Comparison of ENCODE assay signal across 8 cellular contexts in genomic region chr9:5608298-5609254, GRCh38. TPM values are rescaled to one million over a fixed set of nuclear protein-coding genes. Genes with fewer than 3 reads are reported as not detected.
DNase-seq lines count a peak whose midpoint lies in the region; ATAC-seq, FAIRE-seq and TF ChIP-seq lines count a peak whose summit lies in the region.

No MANE protein-coding gene starts in this region.

- no peak for TF ChIP-seq EP300 in gastroesophageal sphincter (IDR thresholded peaks at IDR 0.05)

- H3K4me1 ChIP-seq in Panc1 (ENCODE audit: control insufficient read depth, insufficient read depth, low read length) (no peaks in the 10 kb centered on the region), gastroesophageal sphincter (peaks cover 0 to 15% (median 10%) of the 10 kb centered on the region in 3 donors), PC-3 (ENCODE audit: insufficient read depth, low read length) (no peaks in the 10 kb centered on the region)

- H3K9me3 ChIP-seq in Panc1 (ENCODE audit: control insufficient read depth, insufficient read depth, low read depth, low read length) (no peaks in the 10 kb centered on the region), gastroesophageal sphincter (no peaks in the 10 kb centered on the region), PC-3 (ENCODE audit: low read length) (no peaks in the 10 kb centered on the region)

- H3K9me3 Mint-ChIP-seq in Calu3 (ENCODE audit: low read depth, unreplicated experiment), result no peaks in the 10 kb centered on the region
- H3K9me3 Mint-ChIP-seq in stimulated activated naive B cell treated with anti-CD40 and anti-IgM and Interleukin-4, amounts not matched to agents 10 μg/mL and 1 μg/mL and 100 μg/mL, for 72 hours, result peaks cover 0 to 2% of the 10 kb centered on the region in 2 donors

- H3F3A ChIP-seq in PC-3 (ENCODE audit: low read length, unreplicated experiment), result no peaks in the 10 kb centered on the region

- CTCF ChIA-PET in Calu3 (lab: Charles Lee) (interaction anchor here (0.7 to 1.5 kb wide), 5 partner anchors 8 to 860 kb away, joined by 3 to 9 read pairs (median 4); partner anchors contain the start of gene RIC1), Panc1 (lab: Charles Lee) (no interaction called here), PC-3 (lab: Charles Lee) (no interaction called here)

- WGBS in gastroesophageal sphincter (ENCODE audit: low coverage in 1 of 2), 2 donors, result 16 to 34% methylated on average over 5 to 6 of the region's 6 CpGs

- H3K27ac Mint-ChIP-seq in Calu3 (ENCODE audit: unreplicated experiment), result no peak overlapping the region
- H3K27ac Mint-ChIP-seq in stimulated activated naive B cell treated with anti-CD40 and anti-IgM and Interleukin-4, amounts not matched to agents 10 μg/mL and 1 μg/mL and 100 μg/mL, for 72 hours, result peak overlapping the region; percentile 93

- BruUV-seq in Calu3 (replicated peaks; lab: Mats Ljungman, UMichigan) (no TSS peak), Panc1 (replicated peaks; lab: Mats Ljungman, UMichigan) (no TSS peak), PC-3 (replicated peaks; lab: Mats Ljungman, UMichigan) (no TSS peak)

- TF ChIP-seq POLR2A in gastroesophageal sphincter (IDR thresholded peaks at IDR 0.05), result no peak

- no peaks in the 10 kb centered on the region for H3K9me2 ChIP-seq in PC-3 (replicated peaks; ENCODE audit: low read length)

- DNase-seq in Calu3, result peak; percentile 15
- DNase-seq in Panc1 (ENCODE audit: low read depth, low spot score), result no peak
- no peak for DNase-seq in stimulated activated naive B cell treated with anti-CD40 and anti-IgM and Interleukin-4, amounts not matched to agents 10 μg/mL and 1 μg/mL and 100 μg/mL, for 72 hours
- no peak for DNase-seq in PC-3
- DNase-seq in NCI-H2081 treated with DMSO at 0.1 percent for 48 hours (lab: John Stamatoyannopoulos, UW), result no peak
- no peak for DNase-seq in D721Med (ENCODE audit: insufficient read length, low spot score)

- H3K27ac ChIP-seq in Panc1 (ENCODE audit: low read length) (no peak overlapping the region), gastroesophageal sphincter (peak overlapping the region; percentile 74 to 98 (median 84)), PC-3 (ENCODE audit: low read length) (no peak overlapping the region)

- no peaks in the 10 kb centered on the region for H4K20me1 ChIP-seq in PC-3 (ENCODE audit: low read length)

- peak overlapping the region; percentile 74 for H3K4me3 Mint-ChIP-seq in Calu3 (ENCODE audit: low read depth, unreplicated experiment)
- H3K4me3 Mint-ChIP-seq in stimulated activated naive B cell treated with anti-CD40 and anti-IgM and Interleukin-4, amounts not matched to agents 10 μg/mL and 1 μg/mL and 100 μg/mL, for 72 hours, result peak overlapping the region; percentile 79 to 87

- no peak overlapping the region for H2AFZ ChIP-seq in PC-3 (ENCODE audit: low read length)

- H3K4me1 Mint-ChIP-seq in Calu3 (ENCODE audit: low read depth, unreplicated experiment), result peaks cover 7% of the 10 kb centered on the region
- peaks cover 10 to 28% of the 10 kb centered on the region in 2 donors for H3K4me1 Mint-ChIP-seq in stimulated activated naive B cell treated with anti-CD40 and anti-IgM and Interleukin-4, amounts not matched to agents 10 μg/mL and 1 μg/mL and 100 μg/mL, for 72 hours

- no peaks in the 10 kb centered on the region for H3K36me3 Mint-ChIP-seq in Calu3 (ENCODE audit: insufficient read depth, unreplicated experiment)
- peaks cover 0 to 7% of the 10 kb centered on the region in 2 donors for H3K36me3 Mint-ChIP-seq in stimulated activated naive B cell treated with anti-CD40 and anti-IgM and Interleukin-4, amounts not matched to agents 10 μg/mL and 1 μg/mL and 100 μg/mL, for 72 hours

- peak; percentile 64 for ATAC-seq in GM21528 (IDR thresholded peaks at IDR 0.05; ENCODE audit: low FRiP score, unreplicated experiment)
- ATAC-seq in Panc1, result peak; percentile 74; the same call in 1 of the 2 replicates
- peak; percentile 83 for ATAC-seq in gastroesophageal sphincter
- peak; percentile 76 to 83 for ATAC-seq in stimulated activated naive B cell treated with anti-CD40 and anti-IgM and Interleukin-4, amounts not matched to agents 10 μg/mL and 1 μg/mL and 100 μg/mL, for 72 hours (replicated peaks)
- no peak for ATAC-seq in PC-3

- H3K79me2 ChIP-seq in PC-3 (ENCODE audit: low read length), result no peaks in the 10 kb centered on the region

- H3K27me3 ChIP-seq in Panc1 (ENCODE audit: control insufficient read depth, insufficient read depth, low read length) (no peaks in the 10 kb centered on the region), gastroesophageal sphincter (no peaks in the 10 kb centered on the region), PC-3 (ENCODE audit: low read length) (no peaks in the 10 kb centered on the region)

- H3K9ac ChIP-seq in PC-3 (ENCODE audit: low read length), result no peak overlapping the region

- H3K4me2 ChIP-seq in PC-3 (ENCODE audit: low read length), result no peak overlapping the region

- FAIRE-seq in D721Med (lab: Jason Lieb, UNC), result no peak

- no peaks in the 10 kb centered on the region for H3K27me3 Mint-ChIP-seq in Calu3 (ENCODE audit: unreplicated experiment)
- H3K27me3 Mint-ChIP-seq in stimulated activated naive B cell treated with anti-CD40 and anti-IgM and Interleukin-4, amounts not matched to agents 10 μg/mL and 1 μg/mL and 100 μg/mL, for 72 hours, result no peaks in the 10 kb centered on the region

- intact Hi-C loops in Calu3 (cut with micrococcal nuclease; ENCODE audit: unreplicated experiment) (loop anchor here (5.0 to 10.0 kb wide), 2 partner anchors 109 to 854 kb away; no protein-coding TSS in a partner anchor), Panc1 (cut with micrococcal nuclease; ENCODE audit: unreplicated experiment) (no loop called here), PC-3 (cut with micrococcal nuclease) (no loop called here)

- H3K4me3 ChIP-seq in Panc1 (ENCODE audit: low read depth in 2 of 2, low read length in 2 of 2), result peak overlapping the region; percentile 14 to 28; a peak in 2 of 4 replicates
- peak overlapping the region; percentile 40 to 70 for H3K4me3 ChIP-seq in gastroesophageal sphincter
- H3K4me3 ChIP-seq in PC-3 (ENCODE audit: low read length), result no peak overlapping the region

- H3K36me3 ChIP-seq in Panc1 (ENCODE audit: control insufficient read depth, insufficient read depth, low read length), result no peaks in the 10 kb centered on the region
- H3K36me3 ChIP-seq in gastroesophageal sphincter, result no peaks in the 10 kb centered on the region
- no peaks in the 10 kb centered on the region for H3K36me3 ChIP-seq in PC-3 (ENCODE audit: low read depth, low read length)

- in situ Hi-C loops in Panc1 (cut with HindIII; ENCODE audit: low pct_unique_long_range_greater_than_20kb, low sequenced_read_pairs), result no loop called here

- POLR2A ChIA-PET in Panc1 (lab: Charles Lee) (no interaction called here), PC-3 (lab: Charles Lee; ENCODE audit: unreplicated experiment) (no interaction called here)

- TF ChIP-seq CTCF in Calu3 (IDR thresholded peaks at IDR 0.05; ENCODE audit: unreplicated experiment) (no peak), Panc1 (IDR thresholded peaks at IDR 0.05) (no peak), gastroesophageal sphincter (IDR thresholded peaks at IDR 0.05) (peak in 1 of 4 experiments; percentile 31), PC-3 (conservative IDR thresholded peaks at IDR 0.05; ENCODE audit: low read depth, low read length) (no peak), D721Med (IDR thresholded peaks at IDR 0.05; ENCODE audit: insufficient read depth, missing control alignments) (no peak)

RNA-seq across cellular contexts. Expression of gene RIC1, which starts 20.3 kb away (rescaled TPM):
- total RNA-seq in Calu3 (2022), result 10.9 and 11.4 TPM in 2 replicates
- 7.0 TPM for total RNA-seq in Panc1 (2021; ENCODE audit: unreplicated experiment)
- polyA plus RNA-seq in Panc1 (2012; ENCODE audit: insufficient read length), result 3.2 TPM
- total RNA-seq in gastroesophageal sphincter, result 10 to 100 TPM; 39.2 to 60.5 (median 47.2) TPM
- total RNA-seq in PC-3 (2014; rRNA removed), result 13.3 and 16.0 TPM in 2 replicates

Comparison
In these comparisons a context has a peak if more than half of its experiments do, and no peak if none do; other contexts are left out.
1. H3K27ac ChIP-seq: peak in gastroesophageal sphincter (4 of 4); none in Panc1 (single experiment) and PC-3 (single experiment).